27 cellular contexts compared by ENCODE assay signal in genomic region chr18:34521040-34521439, GRCh38.
"Had no signal": no experiment of that assay in that cellular context is flagged by ENCODE, and none has a peak within 500 bp of the region (broad histone marks: within the 10 kb centered on the region; RNA-seq: fewer than 3 reads in every experiment).

No MANE protein-coding gene starts in this region.

- H3K36me3 ChIP-seq: colonic mucosa, esophagus squamous epithelium, gastrocnemius medialis, heart right ventricle, left ventricle myocardium inferior, lower lobe of right lung had no signal

- H3K4me1 ChIP-seq: colonic mucosa, esophagus squamous epithelium, lower lobe of right lung had no signal

- FAIRE-seq: endometrium, kidney had no signal

- H3K9me3 ChIP-seq: colonic mucosa, esophagus squamous epithelium, gastrocnemius medialis, lower lobe of right lung had no signal

- H3K36me3 Mint-ChIP-seq: mesothelial cell of epicardium had no signal

- ATAC-seq: effector memory CD8-positive, alpha-beta T cell; esophagus mucosa; gastrocnemius medialis; left colon; left lobe of liver; lower lobe of right lung had no signal

- H3K27ac ChIP-seq: colonic mucosa, epithelial cell of prostate, esophagus squamous epithelium, gastrocnemius medialis, heart right ventricle, left ventricle myocardium inferior, lower lobe of right lung had no signal

- H3K27me3 ChIP-seq: colonic mucosa, esophagus squamous epithelium, gastrocnemius medialis, heart right ventricle had no signal

- H3K27me3 Mint-ChIP-seq: effector memory CD8-positive, alpha-beta T cell had no signal

- H3K4me3 ChIP-seq: colonic mucosa, esophagus squamous epithelium, gastrocnemius medialis, heart right ventricle, left ventricle myocardium inferior, lower lobe of right lung had no signal

- DNase-seq: colonic mucosa; cortex of kidney; effector CD8-positive, alpha-beta T cell; effector memory CD8-positive, alpha-beta T cell; endodermal cell; erythroblast; esophagus squamous epithelium; foreskin fibroblast; foreskin melanocyte; gastrocnemius medialis; glutamatergic neuron; head of caudate nucleus; heart right ventricle; hippocampal formation; islet precursor cell; kidney; kidney glomerular epithelial cell; left colon; left ventricle myocardium inferior; lower lobe of right lung; mesenchymal stem cell had no signal

- H3K4me3 Mint-ChIP-seq: dendritic cell treated with granulocyte-macrophage colony-stimulating factor and Interleukin-4, amounts not matched to agents 40 ng/mL and 50 ng/mL, for 4 days; effector memory CD8-positive, alpha-beta T cell; endodermal cell; mesothelial cell of epicardium had no signal

- H3K27ac Mint-ChIP-seq: dendritic cell treated with granulocyte-macrophage colony-stimulating factor and Interleukin-4, amounts not matched to agents 40 ng/mL and 50 ng/mL, for 4 days; effector memory CD8-positive, alpha-beta T cell; endodermal cell; mesothelial cell of epicardium had no signal
